15 cellular contexts compared by ENCODE assay signal in genomic region chr9:83066771-83067170, GRCh38.
A peak's percentile ranks its signal among the peaks of the same experiment; 100 is the strongest.
DNase-seq lines count a peak whose midpoint lies in the region; ATAC-seq lines count a peak whose summit lies in the region.
"Had no signal": no experiment of that assay in that cellular context is flagged by ENCODE, and none has a peak within 500 bp of the region (broad histone marks: within the 10 kb centered on the region; RNA-seq: fewer than 3 reads in every experiment).

No MANE protein-coding gene starts in this region.

- DNase-seq in ELR (ENCODE audit: low read depth): peak; percentile 82
- peak; percentile 29 for DNase-seq in NCI-H226
- DNase-seq in dedifferentiated amniotic fluid mesenchymal stem cell (ENCODE audit: extremely low spot score): peak; percentile 59
- peak; percentile 85 for DNase-seq in skeletal muscle cell (ENCODE audit: low read depth)
- DNase-seq in NCI-H82 (lab: John Stamatoyannopoulos, UW): no peak
- no peak for DNase-seq in DMS79 (lab: John Stamatoyannopoulos, UW)
- no peak for DNase-seq in NOMO-1 treated with DMSO at 0.1 percent for 48 hours (lab: John Stamatoyannopoulos, UW; ENCODE audit: unreplicated experiment)
- DNase-seq: activated CD4-positive, alpha-beta T cell treated with anti-CD3 and anti-CD28 coated beads for 1 hour; activated T-cell treated with anti-CD3 and anti-CD28 coated beads for 4 hours; adrenal gland; head of caudate nucleus; KG1; left ventricle myocardium superior; NCI-H2029 treated with DMSO at 0.1 percent for 48 hours had no signal

- no peak for ATAC-seq in HG03565 (IDR thresholded peaks at IDR 0.05; ENCODE audit: unreplicated experiment)
- ATAC-seq: left ventricle myocardium superior had no signal

- no peak overlapping the region for H3K4me3 ChIP-seq in skeletal muscle cell (ENCODE audit: low read depth, low read length)
- H3K4me3 ChIP-seq: adrenal gland had no signal

Comparison
In these comparisons a context has a peak if more than half of its experiments do, and no peak if none do; other contexts are left out.
1. DNase-seq: peak in ELR (single experiment), NCI-H226 (single experiment), dedifferentiated amniotic fluid mesenchymal stem cell (single experiment) and skeletal muscle cell (single experiment); none in NCI-H82 (single experiment), DMS79 (single experiment) and NOMO-1 treated with DMSO at 0.1 percent for 48 hours (single experiment).